ENCODE assay signal across 17 cellular contexts in the genomic region with DNA sequence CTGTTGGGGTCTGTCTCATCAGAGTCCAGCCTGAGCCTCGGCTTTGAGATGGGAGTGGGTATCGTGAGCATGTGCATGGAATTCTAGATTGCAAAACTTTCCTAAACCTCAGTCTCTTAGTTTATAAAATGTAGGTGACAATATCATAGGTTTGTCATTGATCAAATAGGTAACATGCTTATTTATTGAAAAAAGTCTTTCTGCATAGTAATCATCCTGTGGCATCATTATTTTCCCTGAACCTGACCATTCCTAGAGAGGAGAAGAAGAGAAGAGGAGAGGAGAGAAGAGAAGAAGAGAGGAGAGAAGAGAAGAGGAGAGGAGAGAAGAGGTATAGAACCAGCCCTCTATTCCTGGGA. TPM values are rescaled to one million over a fixed set of nuclear protein-coding genes. Genes with fewer than 3 reads are reported as not detected.
DNase-seq lines count a peak whose midpoint lies in the region; ATAC-seq and TF ChIP-seq lines count a peak whose summit lies in the region.
"Had no signal": no experiment of that assay in that cellular context is flagged by ENCODE, and none has a peak within 500 bp of the region (broad histone marks: within the 10 kb centered on the region; RNA-seq: fewer than 3 reads in every experiment).

No MANE protein-coding gene starts in this region.

- peaks cover 13% of the 10 kb centered on the region for H3K27me3 Mint-ChIP-seq in CD4-positive, alpha-beta T cell
- peaks cover 33% of the 10 kb centered on the region for H3K27me3 Mint-ChIP-seq in T-helper 17 cell

- no peak for TF ChIP-seq POLR2A in prostate gland (IDR thresholded peaks at IDR 0.05)

- no peak overlapping the region for H2BK12ac ChIP-seq in trophoblast cell (ENCODE audit: low read length)

- no peaks in the 10 kb centered on the region for H3K79me1 ChIP-seq in trophoblast cell (ENCODE audit: low read length)

- H3K14ac ChIP-seq in trophoblast cell (ENCODE audit: low read length) = no peak overlapping the region

- no peak for ATAC-seq in CD4-positive, alpha-beta T cell (ENCODE audit: poor library complexity)
- ATAC-seq in T-helper 17 cell (no peak), GM18519 (IDR thresholded peaks at IDR 0.05; ENCODE audit: low FRiP score, unreplicated experiment) (no peak)

- no peak overlapping the region for H3K18ac ChIP-seq in trophoblast cell (ENCODE audit: low read length)

- H3K79me2 ChIP-seq in hepatocyte (no peaks in the 10 kb centered on the region), trophoblast cell (ENCODE audit: control insufficient read depth, insufficient read depth, low read length, poor library complexity) (no peaks in the 10 kb centered on the region)

- H4K91ac ChIP-seq in trophoblast cell (ENCODE audit: low read depth, low read length) = no peak overlapping the region

- no peak overlapping the region for H3K27ac ChIP-seq in CD4-positive, alpha-beta T cell (ENCODE audit: low read depth, low read length)
- H3K27ac ChIP-seq in prostate gland = peak overlapping the region; percentile 72 to 88
- no peak overlapping the region for H3K27ac ChIP-seq in hepatocyte
- no peak overlapping the region for H3K27ac ChIP-seq in trophoblast cell (ENCODE audit: low read depth, low read length)
- H3K27ac ChIP-seq: foreskin keratinocyte, HL-60 had no signal

- H3K9me2 ChIP-seq in hepatocyte (replicated peaks; ENCODE audit: insufficient read depth) = no peaks in the 10 kb centered on the region
- H3K9me2 ChIP-seq: SK-N-SH had no signal

- H3K36me3 Mint-ChIP-seq in CD4-positive, alpha-beta T cell (ENCODE audit: low read depth) = peaks cover 7% of the 10 kb centered on the region
- peaks cover 2% of the 10 kb centered on the region for H3K36me3 Mint-ChIP-seq in T-helper 17 cell (ENCODE audit: low read depth)
- H3K36me3 Mint-ChIP-seq: activated naive CD8-positive, alpha-beta T cell had no signal

- H3K4ac ChIP-seq in trophoblast cell (ENCODE audit: low read depth, low read length) = no peak overlapping the region

- no peak overlapping the region for H3K4me3 ChIP-seq in prostate gland
- H3K4me3 ChIP-seq in hepatocyte = no peak overlapping the region
- no peak overlapping the region for H3K4me3 ChIP-seq in trophoblast cell (ENCODE audit: low read depth, low read length)
- H3K4me3 ChIP-seq: MG63 had no signal

- H3K36me3 ChIP-seq in prostate gland (no peaks in the 10 kb centered on the region), hepatocyte (replicated peaks; ENCODE audit: insufficient read depth, low read depth) (no peaks in the 10 kb centered on the region), trophoblast cell (ENCODE audit: control insufficient read depth in 1 of 2, insufficient read depth in 2 of 2, low read length in 2 of 2) (peaks cover 6 to 14% of the 10 kb centered on the region in 2 experiments)

- no peaks in the 10 kb centered on the region for H3K9me3 ChIP-seq in CD4-positive, alpha-beta T cell (ENCODE audit: control insufficient read depth, low read length)
- H3K9me3 ChIP-seq in T-helper 17 cell (ENCODE audit: control insufficient read depth, low read length, poor library complexity, severe bottlenecking) (no peaks in the 10 kb centered on the region), prostate gland (no peaks in the 10 kb centered on the region), hepatocyte (ENCODE audit: low read depth) (no peaks in the 10 kb centered on the region), trophoblast cell (ENCODE audit: insufficient read depth, low read depth, low read length) (peaks cover 3% of the 10 kb centered on the region)
- H3K9me3 ChIP-seq: MG63, SK-N-SH had no signal

- no peak overlapping the region for H2AFZ ChIP-seq in hepatocyte
- no peak overlapping the region for H2AFZ ChIP-seq in trophoblast cell (ENCODE audit: insufficient read depth, low read length, poor library complexity)

- no peak overlapping the region for H3K27ac Mint-ChIP-seq in CD4-positive, alpha-beta T cell
- peak overlapping the region; percentile 65 for H3K27ac Mint-ChIP-seq in T-helper 17 cell
- H3K27ac Mint-ChIP-seq: activated naive CD8-positive, alpha-beta T cell; activated T-helper 1 cell treated with anti-CD3 and anti-CD28 coated beads, Interleukin-12 subunit alpha, Interleukin-12 subunit beta, Interleukin-2, Interleukin-4 antibody, amounts not matched to agents 30 ng/mL and 10 ng/mL and 1 ng/mL, durations not matched to agents 14 hours and 24 hours and 36 hours; progenitor cell of endocrine pancreas had no signal

- H4K12ac ChIP-seq in trophoblast cell (ENCODE audit: low read depth, low read length) = no peak overlapping the region

- H3K9me3 Mint-ChIP-seq in CD4-positive, alpha-beta T cell = no peaks in the 10 kb centered on the region
- H3K9me3 Mint-ChIP-seq: activated T-helper 1 cell treated with anti-CD3 and anti-CD28 coated beads, Interleukin-12 subunit alpha, Interleukin-12 subunit beta, Interleukin-2, Interleukin-4 antibody, amounts not matched to agents 30 ng/mL and 10 ng/mL and 1 ng/mL, durations not matched to agents 14 hours and 24 hours and 36 hours; neural crest cell had no signal

- no peak overlapping the region for H3K9ac ChIP-seq in trophoblast cell (ENCODE audit: low read length)
- H3K9ac ChIP-seq: SK-N-SH had no signal

- in situ Hi-C loops in GM13977 (cut with MboI; ENCODE audit: low pct_unique_long_range_greater_than_20kb, low sequenced_read_pairs, unreplicated experiment) = loop anchor here (10.0 kb wide), 1 partner anchor 49 kb away; no protein-coding TSS in a partner anchor

- CTCF ChIA-PET in CD4-positive, alpha-beta T cell (lab: Charles Lee) = interaction anchor here (0.8 to 7.2 kb wide), 6 partner anchors 14 to 90 kb away, joined by 3 to 103 read pairs (median 4); a partner anchor contains a TSS

- H3K4me1 ChIP-seq in prostate gland (replicated peaks) (peaks cover 14% of the 10 kb centered on the region), hepatocyte (ENCODE audit: insufficient read depth) (peaks cover 12% of the 10 kb centered on the region), trophoblast cell (ENCODE audit: control insufficient read depth in 1 of 2, insufficient read depth in 2 of 2, low read length in 2 of 2) (no peaks in the 10 kb centered on the region)
- H3K4me1 ChIP-seq: foreskin keratinocyte had no signal

- no peak overlapping the region for H2BK5ac ChIP-seq in trophoblast cell (ENCODE audit: low read depth, low read length, poor library complexity)

- H3K4me3 Mint-ChIP-seq in CD4-positive, alpha-beta T cell = no peak overlapping the region
- H3K4me3 Mint-ChIP-seq in T-helper 17 cell = no peak overlapping the region
- H3K4me3 Mint-ChIP-seq: activated naive CD8-positive, alpha-beta T cell; activated T-helper 1 cell treated with anti-CD3 and anti-CD28 coated beads, Interleukin-12 subunit alpha, Interleukin-12 subunit beta, Interleukin-2, Interleukin-4 antibody, amounts not matched to agents 30 ng/mL and 10 ng/mL and 1 ng/mL, durations not matched to agents 14 hours and 24 hours and 36 hours had no signal

- H3K4me1 Mint-ChIP-seq in CD4-positive, alpha-beta T cell (ENCODE audit: low read depth) = peaks cover 16% of the 10 kb centered on the region
- H3K4me1 Mint-ChIP-seq in T-helper 17 cell = peaks cover 11% of the 10 kb centered on the region

- POLR2A ChIA-PET in CD4-positive, alpha-beta T cell (lab: Charles Lee) = interaction anchor here (0.6 kb wide), 1 partner anchor 14 kb away, joined by 3 read pairs; a partner anchor contains a TSS

- no peaks in the 10 kb centered on the region for H4K20me1 ChIP-seq in hepatocyte (ENCODE audit: insufficient read depth, poor library complexity, severe bottlenecking)

- DNase-seq in CD4-positive, alpha-beta T cell = no peak
- DNase-seq in GM13977 (ENCODE audit: low spot score) = no peak
- DNase-seq in T-helper 17 cell = no peak
- no peak for DNase-seq in prostate gland (ENCODE audit: low spot score)
- no peak for DNase-seq in hepatocyte (ENCODE audit: low spot score)
- no peak for DNase-seq in trophoblast cell
- DNase-seq: foreskin keratinocyte, NCI-H1417 treated with DMSO at 0.1 percent for 48 hours had no signal

- peak; percentile 67 for TF ChIP-seq CTCF in CD4-positive, alpha-beta T cell (IDR thresholded peaks at IDR 0.05)
- TF ChIP-seq CTCF in GM13977 (IDR thresholded peaks at IDR 0.05; ENCODE audit: extremely low read depth, insufficient read depth, missing control alignments) = peak; percentile 4
- TF ChIP-seq CTCF in prostate gland (IDR thresholded peaks at IDR 0.05) = no peak
- TF ChIP-seq CTCF in hepatocyte (IDR thresholded peaks at IDR 0.05; ENCODE audit: poor library complexity) = no peak

- no peak overlapping the region for H2BK120ac ChIP-seq in trophoblast cell (ENCODE audit: insufficient read depth, low read length, poor library complexity)

- intact Hi-C loops in CD4-positive, alpha-beta T cell (cut with DNase I, micrococcal nuclease) = loop anchor here (1.0 kb wide), 3 partner anchors 14 to 90 kb away; a partner anchor contains a TSS
- intact Hi-C loops in prostate gland (cut with DNase I) = loop anchor here (1.0 kb wide), 1 partner anchor 58 kb away; no protein-coding TSS in a partner anchor

- peaks cover 4% of the 10 kb centered on the region for H3K27me3 ChIP-seq in CD4-positive, alpha-beta T cell (ENCODE audit: control insufficient read depth, insufficient read depth, low read length)
- no peaks in the 10 kb centered on the region for H3K27me3 ChIP-seq in prostate gland (replicated peaks; ENCODE audit: insufficient read depth)
- H3K27me3 ChIP-seq in hepatocyte = peaks cover 5% of the 10 kb centered on the region
- H3K27me3 ChIP-seq in trophoblast cell (ENCODE audit: insufficient read depth, low read length) = no peaks in the 10 kb centered on the region
- H3K27me3 ChIP-seq: MG63 had no signal

- no peak overlapping the region for H2AK5ac ChIP-seq in trophoblast cell (ENCODE audit: low read length)

- no peak overlapping the region for H3K23ac ChIP-seq in trophoblast cell (ENCODE audit: low read length)

- WGBS in prostate gland = 22% methylated on average over 2 of the region's 2 CpGs
- WGBS in hepatocyte (ENCODE audit: low lambda C conversion rate, missing lambda C conversion rate) = 23% methylated on average over 2 of the region's 2 CpGs
- WGBS in trophoblast cell (ENCODE audit: extremely low coverage, insufficient coverage, insufficient read length) = no CpG with 5 or more reads among the region's 2 CpGs

- H3K4me2 ChIP-seq in hepatocyte (no peak overlapping the region), trophoblast cell (ENCODE audit: low read length) (no peak overlapping the region)
- H3K4me2 ChIP-seq: SK-N-SH had no signal

- H4K8ac ChIP-seq in trophoblast cell (ENCODE audit: low read depth, low read length) = no peak overlapping the region

RNA-seq across cellular contexts. Expression of a gene that starts 4.1 kb away (rescaled TPM):
- not detected for total RNA-seq in CD4-positive, alpha-beta T cell
- total RNA-seq in T-helper 17 cell (not detected), prostate gland (10 to 100 TPM in 1 of 2 donors, 1 to 10 TPM in 1; 7.5 to 30.2 TPM), hepatocyte (not detected in 2 replicates)
- polyA plus RNA-seq in hepatocyte = 0.15 TPM in 1 of 2 replicates, not detected in the other
- not detected in 2 replicates for polyA plus RNA-seq in trophoblast cell (2013)
- total RNA-seq: activated T-helper 1 cell treated with anti-CD3 and anti-CD28 coated beads, Interleukin-12 subunit alpha, Interleukin-12 subunit beta, Interleukin-2, Interleukin-4 antibody, amounts not matched to agents 30 ng/mL and 10 ng/mL and 1 ng/mL, durations not matched to agents 14 hours and 24 hours and 36 hours; foreskin keratinocyte; neural crest cell; progenitor cell of endocrine pancreas; temporal lobe had no signal
- polyA plus RNA-seq: foreskin keratinocyte, SK-N-SH had no signal

RNA-seq across cellular contexts. Expression of a gene that starts 13.8 kb away (rescaled TPM):
- 10 to 100 TPM; 20.6 to 20.9 TPM for total RNA-seq in CD4-positive, alpha-beta T cell
- total RNA-seq in T-helper 17 cell (10 to 100 TPM; 22.0 to 30.2 TPM), prostate gland (10 to 100 TPM; 60.0 to 64.1 TPM), hepatocyte (55.9 and 61.6 TPM in 2 replicates)
- polyA plus RNA-seq in hepatocyte = 52.0 and 57.7 TPM in 2 replicates
- 42.6 and 44.2 TPM in 2 replicates for polyA plus RNA-seq in trophoblast cell (2013)

RNA-seq across cellular contexts. Expression of a gene that starts 32.4 kb away (rescaled TPM):
- 10 to 100 TPM; 67.0 to 79.2 TPM for total RNA-seq in CD4-positive, alpha-beta T cell
- total RNA-seq in T-helper 17 cell (100 to 1,000 TPM in 1 of 2 donors, 10 to 100 TPM in 1; 79.2 to 133 TPM), prostate gland (100 to 1,000 TPM in 1 of 2 donors, 10 to 100 TPM in 1; 85.1 to 125 TPM), hepatocyte (39.2 and 59.2 TPM in 2 replicates)
- 131 and 165 TPM in 2 replicates for polyA plus RNA-seq in hepatocyte
- 65.4 and 69.2 TPM in 2 replicates for polyA plus RNA-seq in trophoblast cell (2013)

Comparison
In these comparisons a context has a peak if more than half of its experiments do, and no peak if none do; other contexts are left out.
1. H3K27ac ChIP-seq: peak in prostate gland (2 of 2); none in CD4-positive, alpha-beta T cell (single experiment), hepatocyte (single experiment) and trophoblast cell (single experiment).
2. CTCF ChIP-seq: peak in CD4-positive, alpha-beta T cell (single experiment) and GM13977 (single experiment); none in prostate gland (0 of 4) and hepatocyte (single experiment).